Comparison of ENCODE assay signal across 9 cellular contexts in the genomic region with DNA sequence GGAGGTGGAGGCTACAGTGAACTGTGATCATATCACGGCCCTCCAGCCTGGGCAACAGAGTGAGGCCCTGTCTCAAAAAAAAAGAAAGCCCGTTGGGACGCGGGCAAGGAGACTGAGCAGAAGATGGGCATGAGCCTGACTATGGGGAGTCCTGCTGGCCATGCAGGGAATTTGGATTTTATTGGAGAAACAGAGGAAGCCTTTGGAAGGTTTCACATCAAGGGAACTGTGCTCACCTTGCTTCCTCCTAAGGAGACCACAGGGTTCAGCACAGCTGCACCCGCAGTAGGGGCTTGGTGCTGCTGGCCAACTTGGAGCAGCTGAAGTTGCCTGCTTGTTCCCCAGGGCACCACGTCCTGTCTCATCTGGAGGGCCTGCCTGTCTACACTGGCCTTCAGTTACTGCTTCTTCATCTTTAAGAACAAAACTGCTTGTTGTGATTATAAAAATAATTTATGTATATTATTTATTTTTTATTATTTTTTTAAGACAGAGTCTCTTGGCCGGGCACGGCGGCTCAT. TPM values are rescaled to one million over a fixed set of nuclear protein-coding genes. Genes with fewer than 3 reads are reported as not detected.
DNase-seq lines count a peak whose midpoint lies in the region; ATAC-seq, FAIRE-seq and TF ChIP-seq lines count a peak whose summit lies in the region.
"Had no signal": no experiment of that assay in that cellular context is flagged by ENCODE, and none has a peak within 500 bp of the region (broad histone marks: within the 10 kb centered on the region; RNA-seq: fewer than 3 reads in every experiment).

No MANE protein-coding gene starts in this region.

- no peaks in the 10 kb centered on the region for H3K27me3 ChIP-seq in heart left ventricle
- no peaks in the 10 kb centered on the region for H3K27me3 ChIP-seq in right atrium auricular region
- no peaks in the 10 kb centered on the region for H3K27me3 ChIP-seq in WERI-Rb-1 (ENCODE audit: insufficient read depth, low read depth, severe bottlenecking)
- H3K27me3 ChIP-seq in keratinocyte (ENCODE audit: control insufficient read depth, extremely low read depth, insufficient read depth, low read length), result no peaks in the 10 kb centered on the region
- no peaks in the 10 kb centered on the region for H3K27me3 ChIP-seq in upper lobe of right lung

- TF ChIP-seq CTCF in heart left ventricle (IDR thresholded peaks at IDR 0.05) (no peak), right atrium auricular region (IDR thresholded peaks at IDR 0.05) (no peak), WERI-Rb-1 (IDR thresholded peaks at IDR 0.05; ENCODE audit: low read depth, low read length) (0 out of 2 replicates have a peak, but pooled peaks have one; percentile 1), keratinocyte (optimal IDR thresholded peaks at IDR 0.05 in 1 of 3, IDR thresholded peaks at IDR 0.05 in 1 of 3, conservative IDR thresholded peaks at IDR 0.05 in 1 of 3; ENCODE audit: extremely low read depth in 1 of 3, insufficient read depth in 2 of 3, low read length in 3 of 3) (peak in 1 of 3 experiments; percentile 23), upper lobe of right lung (IDR thresholded peaks at IDR 0.05) (peak; percentile 20)

- peak overlapping the region; percentile 84 for H3K4me2 ChIP-seq in keratinocyte (ENCODE audit: control insufficient read depth, extremely low read depth, insufficient read depth, low read depth, low read length)

- no peak overlapping the region for H3K27ac ChIP-seq in heart left ventricle
- H3K27ac ChIP-seq in right atrium auricular region, result no peak overlapping the region
- no peak overlapping the region for H3K27ac ChIP-seq in WERI-Rb-1
- no peak overlapping the region for H3K27ac ChIP-seq in keratinocyte (ENCODE audit: control insufficient read depth, insufficient read depth, low read length)
- H3K27ac ChIP-seq in upper lobe of right lung, result no peak overlapping the region

- ATAC-seq in heart left ventricle, result no peak
- no peak for ATAC-seq in upper lobe of right lung
- no peak for ATAC-seq in HG03469 (IDR thresholded peaks at IDR 0.05; ENCODE audit: unreplicated experiment)
- ATAC-seq: left lobe of liver had no signal

- H3K4me1 ChIP-seq in heart left ventricle (peaks cover 0 to 33% (median 18%) of the 10 kb centered on the region in 12 donors), right atrium auricular region (peaks cover 0 to 28% of the 10 kb centered on the region in 2 donors), keratinocyte (ENCODE audit: control insufficient read depth, extremely low read depth, insufficient read depth, low read length) (peaks cover 6% of the 10 kb centered on the region), upper lobe of right lung (peaks cover 24% of the 10 kb centered on the region)

- peaks cover under 1% of the 10 kb centered on the region for H4K20me1 ChIP-seq in keratinocyte (ENCODE audit: control insufficient read depth, extremely low read depth, insufficient read depth, low read length)

- DNase-seq in heart left ventricle (no peak), right atrium auricular region (ENCODE audit: low spot score) (no peak), WERI-Rb-1 (no peak), keratinocyte (ENCODE audit: low read depth, low spot score) (no peak), upper lobe of right lung (peak; percentile 46), NCI-H187 (lab: John Stamatoyannopoulos, UW) (no peak), ureter (ENCODE audit: low spot score) (no peak)

- H3K36me3 ChIP-seq in heart left ventricle (no peaks in the 10 kb centered on the region), right atrium auricular region (no peaks in the 10 kb centered on the region), WERI-Rb-1 (peaks cover 3% of the 10 kb centered on the region), keratinocyte (ENCODE audit: control insufficient read depth in 2 of 2, extremely low read depth in 1 of 2, insufficient read depth in 2 of 2, low read length in 2 of 2) (no peaks in the 10 kb centered on the region), upper lobe of right lung (no peaks in the 10 kb centered on the region)

- peaks cover 19% of the 10 kb centered on the region for H3K79me2 ChIP-seq in keratinocyte (ENCODE audit: control insufficient read depth, insufficient read depth, low read length)

- dilution Hi-C loops in keratinocyte (cut with MboI; ENCODE audit: extremely low pct_ligation_motif_present, low sequenced_read_pairs), result no loop called here

- no peaks in the 10 kb centered on the region for H3K9me3 ChIP-seq in heart left ventricle
- H3K9me3 ChIP-seq in right atrium auricular region, result no peaks in the 10 kb centered on the region
- no peaks in the 10 kb centered on the region for H3K9me3 ChIP-seq in WERI-Rb-1 (ENCODE audit: severe bottlenecking)
- H3K9me3 ChIP-seq in keratinocyte (ENCODE audit: control insufficient read depth, low read depth, low read length), result no peaks in the 10 kb centered on the region
- no peaks in the 10 kb centered on the region for H3K9me3 ChIP-seq in upper lobe of right lung

- H3K9me1 ChIP-seq in keratinocyte (ENCODE audit: control insufficient read depth, extremely low read depth, insufficient read depth, low read length), result no peaks in the 10 kb centered on the region

- H3K4me3 ChIP-seq in heart left ventricle, result peak overlapping the region in 9 of 12 donors; percentile 73 to 97 (median 85)
- H3K4me3 ChIP-seq in right atrium auricular region, result peak overlapping the region in 1 of 2 donors; percentile 81
- H3K4me3 ChIP-seq in WERI-Rb-1 (ENCODE audit: low read depth, low read length), result no peak overlapping the region
- H3K4me3 ChIP-seq in keratinocyte (ENCODE audit: control insufficient read depth in 2 of 3, extremely low read depth in 1 of 3, insufficient read depth in 2 of 3, low read depth in 1 of 3, low read length in 3 of 3), result peak overlapping the region; percentile 71 to 91 (median 78)
- peak overlapping the region; percentile 90 for H3K4me3 ChIP-seq in upper lobe of right lung

- WGBS in heart left ventricle, 4 donors, result 87 to 93% (median 88%) methylated on average over 9 of the region's 9 CpGs

- no peak for FAIRE-seq in keratinocyte (lab: Jason Lieb, UNC)

- no peak for TF ChIP-seq POLR2A in heart left ventricle (IDR thresholded peaks at IDR 0.05)

- intact Hi-C loops in heart left ventricle (cut with DNase I), result loop anchor here in 3 of 10 donors (10.0 kb wide), 3 partner anchors 85 to 125 kb away; partner anchors contain the start of genes AMZ1 (in 1 of the 3) and GRIFIN (in 1 of the 3)
- intact Hi-C loops in upper lobe of right lung (cut with DNase I), result no loop called here

- H2AFZ ChIP-seq in keratinocyte (ENCODE audit: control insufficient read depth, low read length), result no peak overlapping the region

- H3K9ac ChIP-seq in keratinocyte (ENCODE audit: control insufficient read depth, extremely low read depth, insufficient read depth, low read length), result peak overlapping the region; percentile 83

RNA-seq across cellular contexts. Expression of gene IQCE, which starts 1.5 kb away (rescaled TPM):
- total RNA-seq in heart left ventricle (10 to 100 TPM in 5 of 9 donors, 1 to 10 TPM in 4; 8.0 to 14.1 (median 10.3) TPM), right atrium auricular region (1 to 10 TPM; 6.6 to 9.1 TPM), upper lobe of right lung (22.2 TPM), ureter (23.0 TPM)
- polyA plus RNA-seq in heart left ventricle (10 to 100 TPM in 1 of 2 donors, 1 to 10 TPM in 1; 5.0 to 10.8 TPM), keratinocyte (4.7 to 9.1 TPM (median 5.2 TPM) in 3 replicates)
- 6.6 TPM for polyA plus RNA-seq in keratinocyte (2011; ENCODE audit: low read depth)
- 6.5 and 10.3 TPM in 2 replicates for polyA plus RNA-seq in keratinocyte (2011; cell fraction: cytosol; rRNA removed)
- polyA plus RNA-seq in keratinocyte (2011; cell fraction: nucleus; rRNA removed), result 15.0 and 18.3 TPM in 2 replicates
- polyA plus RNA-seq in keratinocyte (2012; ENCODE audit: low replicate concordance), result 2.2 and 10.8 TPM in 2 replicates
- 8.2 to 16.2 TPM (median 8.6 TPM) in 3 replicates for polyA minus RNA-seq in keratinocyte
- polyA minus RNA-seq in keratinocyte (2011; cell fraction: cytosol; rRNA and poly(A)+ RNA removed), result 6.9 TPM
- polyA minus RNA-seq in keratinocyte (2011; cell fraction: nucleus; rRNA and poly(A)+ RNA removed), result 6.0 and 9.8 TPM in 2 replicates

RNA-seq across cellular contexts. Expression of gene BRAT1, which starts 4.9 kb away (rescaled TPM):
- 10 to 100 TPM; 10.9 to 27.8 (median 14.9) TPM for total RNA-seq in heart left ventricle
- 10 to 100 TPM; 13.8 to 17.8 TPM for polyA plus RNA-seq in heart left ventricle
- total RNA-seq in right atrium auricular region, result 10 to 100 TPM; 20.9 to 24.6 TPM
- polyA plus RNA-seq in keratinocyte, result 6.4 to 12.6 TPM (median 10.0 TPM) in 3 replicates
- 2.5 TPM for polyA plus RNA-seq in keratinocyte (2011; ENCODE audit: low read depth)
- polyA plus RNA-seq in keratinocyte (2011; cell fraction: cytosol; rRNA removed), result 4.4 and 12.9 TPM in 2 replicates
- 22.6 and 32.9 TPM in 2 replicates for polyA plus RNA-seq in keratinocyte (2011; cell fraction: nucleus; rRNA removed)
- 9.7 and 18.5 TPM in 2 replicates for polyA plus RNA-seq in keratinocyte (2012; ENCODE audit: low replicate concordance)
- 5.1 to 12.8 TPM (median 8.4 TPM) in 3 replicates for polyA minus RNA-seq in keratinocyte
- 29.2 TPM for polyA minus RNA-seq in keratinocyte (2011; cell fraction: cytosol; rRNA and poly(A)+ RNA removed)
- 18.2 and 19.3 TPM in 2 replicates for polyA minus RNA-seq in keratinocyte (2011; cell fraction: nucleus; rRNA and poly(A)+ RNA removed)
- 24.1 TPM for total RNA-seq in upper lobe of right lung
- total RNA-seq in ureter, result 24.0 TPM

RNA-seq across cellular contexts. Expression of gene LFNG, which starts 40.7 kb away (rescaled TPM):
- total RNA-seq in heart left ventricle (10 to 100 TPM in 3 of 9 donors, 1 to 10 TPM in 6; 3.1 to 22.8 (median 7.7) TPM), right atrium auricular region (1 to 10 TPM; 3.8 to 4.3 TPM), upper lobe of right lung (35.4 TPM), ureter (22.5 TPM)
- polyA plus RNA-seq in heart left ventricle (1 to 10 TPM; 5.4 to 5.7 TPM), keratinocyte (17.7 to 21.1 TPM (median 20.8 TPM) in 3 replicates)
- 2.1 TPM for polyA plus RNA-seq in keratinocyte (2011; ENCODE audit: low read depth)
- 7.5 and 18.4 TPM in 2 replicates for polyA plus RNA-seq in keratinocyte (2011; cell fraction: cytosol; rRNA removed)
- 24.0 and 32.4 TPM in 2 replicates for polyA plus RNA-seq in keratinocyte (2011; cell fraction: nucleus; rRNA removed)
- 9.3 and 26.0 TPM in 2 replicates for polyA plus RNA-seq in keratinocyte (2012; ENCODE audit: low replicate concordance)
- polyA minus RNA-seq in keratinocyte, result 13.9 to 24.5 TPM (median 14.2 TPM) in 3 replicates
- 40.9 TPM for polyA minus RNA-seq in keratinocyte (2011; cell fraction: cytosol; rRNA and poly(A)+ RNA removed)
- 27.8 and 29.3 TPM in 2 replicates for polyA minus RNA-seq in keratinocyte (2011; cell fraction: nucleus; rRNA and poly(A)+ RNA removed)

Comparison
In these comparisons a context has a peak if more than half of its experiments do, and no peak if none do; other contexts are left out.
1. CTCF ChIP-seq: peak in WERI-Rb-1 (single experiment) and upper lobe of right lung (single experiment); none in heart left ventricle (0 of 12) and right atrium auricular region (0 of 2).